In the genomic region with DNA sequence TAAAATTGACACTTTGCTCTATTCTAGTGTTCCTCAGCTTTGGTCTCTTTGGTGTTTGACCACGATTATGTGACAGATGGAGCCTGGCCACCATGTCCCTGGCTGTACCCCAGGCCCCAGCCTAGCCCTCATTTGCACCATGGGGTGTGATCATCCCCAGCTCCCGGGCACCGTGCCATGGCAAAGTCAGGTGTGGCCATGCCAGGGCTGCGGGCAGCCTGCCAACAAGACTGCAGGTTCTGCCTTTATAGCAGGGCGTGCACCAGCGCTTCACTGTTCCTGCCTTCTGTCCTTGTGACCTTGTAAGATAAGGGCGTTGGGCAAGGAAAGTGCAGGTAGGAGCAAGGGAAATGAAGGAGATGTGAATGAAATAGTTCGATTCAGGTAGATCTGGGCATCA, we compare ENCODE assay signal across 10 cellular contexts. TPM values are rescaled to one million over a fixed set of nuclear protein-coding genes. Genes with fewer than 3 reads are reported as not detected.
A peak's percentile ranks its signal among the peaks of the same experiment; 100 is the strongest.
DNase-seq lines count a peak whose midpoint lies in the region; ATAC-seq, FAIRE-seq and TF ChIP-seq lines count a peak whose summit lies in the region.
"Had no signal": no experiment of that assay in that cellular context is flagged by ENCODE, and none has a peak within 500 bp of the region (broad histone marks: within the 10 kb centered on the region; RNA-seq: fewer than 3 reads in every experiment).

No MANE protein-coding gene starts in this region.

- ATAC-seq in GM21367 (IDR thresholded peaks at IDR 0.05; ENCODE audit: unreplicated experiment), result no peak

- TF ChIP-seq POLR2A in stomach (IDR thresholded peaks at IDR 0.05), result no peak
- TF ChIP-seq POLR2A in GM12891 (IDR thresholded peaks at IDR 0.05; ENCODE audit: low read depth, low read length), result no peak
- TF ChIP-seq POLR2A in spleen (IDR thresholded peaks at IDR 0.05), result no peak

- no peak for TF ChIP-seq CTCF in stomach (IDR thresholded peaks at IDR 0.05)
- TF ChIP-seq CTCF in spleen (IDR thresholded peaks at IDR 0.05 in 8 of 11, conservative IDR thresholded peaks at IDR 0.05 in 3 of 11), result no peak

- intact Hi-C loops in stomach (cut with DNase I; ENCODE audit: low total_unique reads) (no loop called here), spleen (cut with DNase I; ENCODE audit: low total_unique reads) (no loop called here)

- H3K9me3 ChIP-seq in stomach (no peaks in the 10 kb centered on the region), spleen (no peaks in the 10 kb centered on the region)

- H3K4me1 ChIP-seq in stomach (peaks cover 0 to 26% (median 10%) of the 10 kb centered on the region in 4 donors), spleen (no peaks in the 10 kb centered on the region)

- H3K27me3 ChIP-seq in stomach (no peaks in the 10 kb centered on the region), spleen (replicated peaks in 1 of 7) (peaks cover 0 to 28% (median 0%) of the 10 kb centered on the region in 7 donors)

- 28 to 47% (median 33%) methylated on average over 7 to 8 of the region's 8 CpGs for WGBS in stomach, 5 donors
- WGBS in spleen, 5 donors, result 73 to 79% (median 76%) methylated on average over 8 of the region's 8 CpGs

- DNase-seq in LoVo (ENCODE audit: low spot score), result peak; percentile 99
- DNase-seq in NCI-H510A treated with DMSO at 0.1 percent for 48 hours (lab: John Stamatoyannopoulos, UW), result peak; percentile 64
- peak; percentile 9 for DNase-seq in glomerular visceral epithelial cell (ENCODE audit: extremely low spot score)
- DNase-seq in stomach, result peak; percentile 100
- no peak for DNase-seq in GM12891 (ENCODE audit: insufficient read length, low spot score)
- no peak for DNase-seq in spleen
- DNase-seq in activated effector memory CD4-positive, alpha-beta T cell treated with anti-CD3 and anti-CD28 coated beads, Interleukin-2, amount 50 U/mL, for 16 hours, result no peak
- DNase-seq: GDM1; stimulated activated CD4-positive, alpha-beta T cell treated with anti-CD3 and anti-CD28 coated beads, Interleukin-2, amount 100 ng/mL, for 48 hours had no signal

- no peak for FAIRE-seq in GM12891 (lab: Jason Lieb, UNC)

- H3K27ac ChIP-seq in stomach (peak overlapping the region in 3 of 5 donors; percentile 5 to 54 (median 41)), spleen (no peak overlapping the region)

- no peak for TF ChIP-seq EP300 in stomach (IDR thresholded peaks at IDR 0.05)

- no peak overlapping the region for H3K4me3 ChIP-seq in stomach
- H3K4me3 ChIP-seq in spleen, result no peak overlapping the region

- H3K36me3 ChIP-seq in stomach (no peaks in the 10 kb centered on the region), spleen (no peaks in the 10 kb centered on the region)

TF ChIP-seq in GM12891, 5 proteins besides CTCF, POLR2A, EP300 and RAD21:
- TF ChIP-seq PAX5 (IDR thresholded peaks at IDR 0.05; ENCODE audit: insufficient read depth, low read length, severe bottlenecking) (no peak), SPI1 (IDR thresholded peaks at IDR 0.05; ENCODE audit: low read depth, low read length) (no peak), POLR2AphosphoS5 (IDR thresholded peaks at IDR 0.05; ENCODE audit: low read depth, low read length) (no peak), POU2F2 (IDR thresholded peaks at IDR 0.05; ENCODE audit: low read depth, low read length) (no peak), TAF1 (IDR thresholded peaks at IDR 0.05; ENCODE audit: low read depth, low read length) (no peak)

RNA-seq across cellular contexts. Expression of a gene that starts 22.4 kb away (rescaled TPM):
- 1 to 10 TPM in 2 of 5 donors, not detected in 3; 1.8 to 3.3 TPM for total RNA-seq in stomach
- polyA plus RNA-seq in stomach, result 1 to 10 TPM in 2 of 3 donors, not detected in 1; 1.2 to 1.9 TPM
- polyA plus RNA-seq in GM12891 (2012; ENCODE audit: low read depth, missing spikeins), result 0.13 TPM
- total RNA-seq in spleen, result 100 to 1,000 TPM in 2 of 7 donors, 10 to 100 TPM in 5; 18.6 to 163 (median 68.0) TPM
- polyA plus RNA-seq in spleen, result 1 to 10 TPM; 1.2 to 5.6 (median 3.9) TPM

RNA-seq across cellular contexts. Expression of a gene that starts 47.1 kb away (rescaled TPM):
- total RNA-seq in stomach (1 to 10 TPM in 2 of 5 donors, not detected in 3; 1.1 to 4.8 TPM), spleen (10 to 100 TPM in 1 of 7 donors, 1 to 10 TPM in 5, not detected in 1; 2.5 to 14.0 (median 7.2) TPM)
- polyA plus RNA-seq in stomach (1 to 10 TPM; 1.7 to 8.7 (median 3.8) TPM), spleen (1 to 10 TPM; 1.2 to 3.7 (median 2.1) TPM)
- polyA plus RNA-seq in GM12891 (2012; ENCODE audit: low read depth, missing spikeins), result 23.0 TPM

Comparison
In these comparisons a context has a peak if more than half of its experiments do, and no peak if none do; other contexts are left out.
1. DNase-seq: peak in LoVo (single experiment), NCI-H510A treated with DMSO at 0.1 percent for 48 hours (single experiment), glomerular visceral epithelial cell (single experiment) and stomach (single experiment); none in GM12891 (single experiment), spleen (single experiment) and activated effector memory CD4-positive, alpha-beta T cell treated with anti-CD3 and anti-CD28 coated beads, Interleukin-2, amount 50 U/mL, for 16 hours (single experiment).
2. H3K27ac ChIP-seq: peak in stomach (3 of 5); none in spleen (0 of 8).
3. RNA of a gene that starts 22.4 kb away (total RNA-seq): 18.6 to 163 TPM in spleen; 1.8 to 3.3 TPM in stomach; every median in the first group is over 4 times any median in the second.